17 cellular contexts compared by ENCODE assay signal in genomic region chr3:4889896-4890295, GRCh38.
DNase-seq lines count a peak whose midpoint lies in the region; ATAC-seq, FAIRE-seq and TF ChIP-seq lines count a peak whose summit lies in the region.
"Had no signal": no experiment of that assay in that cellular context is flagged by ENCODE, and none has a peak within 500 bp of the region (broad histone marks: within the 10 kb centered on the region; RNA-seq: fewer than 3 reads in every experiment).

No MANE protein-coding gene starts in this region.

- H4K20me1 ChIP-seq in DND-41 (ENCODE audit: insufficient read depth, low read length) (no peaks in the 10 kb centered on the region), astrocyte (ENCODE audit: insufficient read depth, low read length) (no peaks in the 10 kb centered on the region)

- peaks cover 3% of the 10 kb centered on the region for H3K27me3 Mint-ChIP-seq in astrocyte (ENCODE audit: low read depth, unreplicated experiment)

- H3K79me1 ChIP-seq in neuronal stem cell (ENCODE audit: low read depth, low read length), result no peaks in the 10 kb centered on the region

- no peak overlapping the region for H2AFZ ChIP-seq in DND-41 (ENCODE audit: low read depth, low read length)
- H2AFZ ChIP-seq in astrocyte (ENCODE audit: low read depth, low read length), result no peak overlapping the region
- no peak overlapping the region for H2AFZ ChIP-seq in neuronal stem cell (ENCODE audit: low read length)

- H4K8ac ChIP-seq in neuronal stem cell (ENCODE audit: low read depth, low read length), result no peak overlapping the region

- H3K4me3 Mint-ChIP-seq in astrocyte (ENCODE audit: unreplicated experiment), result no peak overlapping the region

- H2BK15ac ChIP-seq in neuronal stem cell (ENCODE audit: low read length), result no peak overlapping the region

- H3K4me3 ChIP-seq in DND-41 (ENCODE audit: low read depth in 1 of 2, low read length in 2 of 2) (no peak overlapping the region), astrocyte (ENCODE audit: insufficient read depth, low read depth, low read length) (no peak overlapping the region), left lung (no peak overlapping the region), neuronal stem cell (ENCODE audit: low read length in 2 of 2) (no peak overlapping the region), lower leg skin (ENCODE audit: low read depth, poor library complexity, severe bottlenecking) (no peak overlapping the region), A673 (ENCODE audit: low read depth, low read length, poor library complexity, severe bottlenecking) (no peak overlapping the region)
- H3K4me3 ChIP-seq: SJCRH30, thyroid gland had no signal

- WGBS in neuronal stem cell (ENCODE audit: extremely low coverage in 2 of 2, insufficient read length in 2 of 2, insufficient replicate concordance in 1 of 2), 2 donors, result no CpG with 5 or more reads among the region's 3 CpGs
- WGBS in lower leg skin, 2 donors, result 66 to 74% methylated on average over 3 of the region's 3 CpGs

- H3K9me3 ChIP-seq in DND-41 (ENCODE audit: insufficient read depth, low read length, severe bottlenecking) (no peaks in the 10 kb centered on the region), astrocyte (ENCODE audit: insufficient read depth, low read depth, low read length) (no peaks in the 10 kb centered on the region), left lung (no peaks in the 10 kb centered on the region), neuronal stem cell (replicated peaks in 1 of 2; ENCODE audit: control insufficient read depth in 2 of 2, insufficient read depth in 1 of 2, low read depth in 1 of 2, low read length in 2 of 2) (no peaks in the 10 kb centered on the region), A673 (ENCODE audit: low read depth, low read length, poor library complexity, severe bottlenecking) (no peaks in the 10 kb centered on the region)
- H3K9me3 ChIP-seq: neutrophil, SJCRH30, thyroid gland had no signal

- CTCF ChIA-PET in A673 (lab: Charles Lee), result no interaction called here

- H3K18ac ChIP-seq in neuronal stem cell (ENCODE audit: low read length), result no peak overlapping the region

- TF ChIP-seq POLR2A in lower leg skin (IDR thresholded peaks at IDR 0.05), result no peak

- FAIRE-seq in astrocyte (lab: Jason Lieb, UNC), result no peak

- no peaks in the 10 kb centered on the region for H3K27me3 ChIP-seq in DND-41 (ENCODE audit: insufficient read depth, low read length, poor library complexity)
- no peaks in the 10 kb centered on the region for H3K27me3 ChIP-seq in astrocyte (ENCODE audit: insufficient read depth, low read length)
- no peaks in the 10 kb centered on the region for H3K27me3 ChIP-seq in left lung
- H3K27me3 ChIP-seq in neuronal stem cell (ENCODE audit: control insufficient read depth in 3 of 3, insufficient read depth in 3 of 3, low read depth in 1 of 3, low read length in 3 of 3), result peaks cover 0 to under 1% (median 0%) of the 10 kb centered on the region in 3 experiments
- H3K27me3 ChIP-seq in A673 (replicated peaks; ENCODE audit: insufficient read depth, low read depth, low read length, poor library complexity), result no peaks in the 10 kb centered on the region
- H3K27me3 ChIP-seq: neutrophil, SJCRH30, thyroid gland had no signal

- no peak overlapping the region for H2BK5ac ChIP-seq in neuronal stem cell (ENCODE audit: low read length)

- no peak overlapping the region for H3K4me2 ChIP-seq in DND-41 (ENCODE audit: insufficient read depth, low read length)
- H3K4me2 ChIP-seq in astrocyte (ENCODE audit: low read length), result no peak overlapping the region
- no peak overlapping the region for H3K4me2 ChIP-seq in neuronal stem cell (ENCODE audit: insufficient read depth, low read length, poor library complexity, severe bottlenecking)

- H3K4me1 Mint-ChIP-seq in astrocyte (ENCODE audit: low read depth, unreplicated experiment), result peaks cover 15% of the 10 kb centered on the region

- TF ChIP-seq CTCF in DND-41 (IDR thresholded peaks at IDR 0.05; ENCODE audit: borderline replicate concordance, extremely low read depth, low read length, poor library complexity, severe bottlenecking), result no peak
- no peak for TF ChIP-seq CTCF in astrocyte (IDR thresholded peaks at IDR 0.05; ENCODE audit: insufficient read depth, low read depth, low read length)
- TF ChIP-seq CTCF in left lung (IDR thresholded peaks at IDR 0.05), result no peak
- no peak for TF ChIP-seq CTCF in lower leg skin (IDR thresholded peaks at IDR 0.05)
- no peak for TF ChIP-seq CTCF in A673 (conservative IDR thresholded peaks at IDR 0.05; ENCODE audit: low read depth, low read length)

- H3K27ac Mint-ChIP-seq in astrocyte (ENCODE audit: unreplicated experiment), result no peak overlapping the region

- H3K27ac ChIP-seq in DND-41 (ENCODE audit: low read length) (peak overlapping the region; percentile 67), astrocyte (ENCODE audit: low read depth, low read length) (no peak overlapping the region), left lung (peak overlapping the region in 1 of 2 donors; percentile 31), neuronal stem cell (replicated peaks; ENCODE audit: low read length) (no peak overlapping the region), A673 (ENCODE audit: low read depth, low read length, poor library complexity, severe bottlenecking) (no peak overlapping the region)
- H3K27ac ChIP-seq: neutrophil, SJCRH30, thyroid gland had no signal

- no peak overlapping the region for H2BK12ac ChIP-seq in neuronal stem cell (ENCODE audit: low read length)

- H3K9me3 Mint-ChIP-seq in astrocyte (ENCODE audit: unreplicated experiment), result no peaks in the 10 kb centered on the region

- no TSS peak for BruUV-seq in A673 (replicated peaks; lab: Mats Ljungman, UMichigan)

- ATAC-seq in DND-41 (ENCODE audit: insufficient read depth, low read depth), result no peak
- ATAC-seq in left lung, result peak; percentile 49
- ATAC-seq: right cardiac atrium had no signal

- no peak overlapping the region for H2AK5ac ChIP-seq in neuronal stem cell (ENCODE audit: low read depth, low read length)

- no peaks in the 10 kb centered on the region for H3K36me3 Mint-ChIP-seq in astrocyte (ENCODE audit: low read depth, unreplicated experiment)

- no peak for DNase-seq in DND-41
- peak; percentile 23 for DNase-seq in NCI-H226
- peak; percentile 51 for DNase-seq in astrocyte (ENCODE audit: low read depth)
- DNase-seq in left lung, result no peak
- no peak for DNase-seq in GM19240 (ENCODE audit: insufficient read length, low spot score)
- no peak for DNase-seq in neuronal stem cell (ENCODE audit: low spot score)
- no peak for DNase-seq in lower leg skin (ENCODE audit: low spot score in 2 of 2)
- no peak for DNase-seq in A673 (ENCODE audit: low spot score)
- DNase-seq: activated naive CD4-positive, alpha-beta T cell treated with anti-CD3 and anti-CD28 coated beads, Interleukin-2, amount 50 U/mL, for 16 hours; C1 segment of cervical spinal cord; mesendoderm; NCI-H187; right cardiac atrium; SJCRH30; stimulated activated CD4-positive, alpha-beta T cell treated with anti-CD3 and anti-CD28 coated beads, Interleukin-2, amount 100 ng/mL, for 24 hours; thyroid gland had no signal

- H4K91ac ChIP-seq in neuronal stem cell (ENCODE audit: low read depth, low read length, poor library complexity), result no peak overlapping the region

- POLR2A ChIA-PET in A673 (lab: Charles Lee; ENCODE audit: low non-redundant PET), result no interaction called here

- H3K14ac ChIP-seq in neuronal stem cell (ENCODE audit: low read length), result no peak overlapping the region

- no peak overlapping the region for H2BK120ac ChIP-seq in neuronal stem cell (ENCODE audit: low read depth, low read length)

- H3K4me1 ChIP-seq in DND-41 (ENCODE audit: insufficient read depth, low read length), result peaks cover 21% of the 10 kb centered on the region
- peaks cover 14% of the 10 kb centered on the region for H3K4me1 ChIP-seq in astrocyte (ENCODE audit: insufficient read depth, low read length)
- peaks cover 9 to 17% of the 10 kb centered on the region in 2 donors for H3K4me1 ChIP-seq in left lung
- H3K4me1 ChIP-seq in neuronal stem cell (ENCODE audit: control insufficient read depth in 2 of 2, insufficient read depth in 1 of 2, low read depth in 1 of 2, low read length in 2 of 2), result peaks cover 1 to 3% of the 10 kb centered on the region in 2 donors
- H3K4me1 ChIP-seq in A673 (ENCODE audit: insufficient read depth, low read length, poor library complexity, severe bottlenecking), result no peaks in the 10 kb centered on the region
- H3K4me1 ChIP-seq: SJCRH30 had no signal

- intact Hi-C loops in left lung (cut with DNase I) (no loop called here), lower leg skin (cut with DNase I; ENCODE audit: low total_unique reads) (no loop called here), A673 (cut with micrococcal nuclease; ENCODE audit: unreplicated experiment) (no loop called here)

- H3K79me2 ChIP-seq in DND-41 (ENCODE audit: insufficient read depth, low read length) (no peaks in the 10 kb centered on the region), astrocyte (ENCODE audit: insufficient read depth, low read length) (no peaks in the 10 kb centered on the region)

- no peak overlapping the region for H3K4ac ChIP-seq in neuronal stem cell (ENCODE audit: low read length)

- H3K9ac ChIP-seq in DND-41 (ENCODE audit: low read depth, low read length), result no peak overlapping the region
- no peak overlapping the region for H3K9ac ChIP-seq in astrocyte (ENCODE audit: low read length)
- no peak overlapping the region for H3K9ac ChIP-seq in neuronal stem cell (ENCODE audit: low read depth, low read length, poor library complexity)

- H3K36me3 ChIP-seq in DND-41 (ENCODE audit: insufficient read depth, low read length), result no peaks in the 10 kb centered on the region
- H3K36me3 ChIP-seq in astrocyte (ENCODE audit: insufficient read depth, low read length), result no peaks in the 10 kb centered on the region
- H3K36me3 ChIP-seq in left lung, result no peaks in the 10 kb centered on the region
- no peaks in the 10 kb centered on the region for H3K36me3 ChIP-seq in neuronal stem cell (replicated peaks in 1 of 2; ENCODE audit: control insufficient read depth in 2 of 2, insufficient read depth in 2 of 2, low read length in 2 of 2)
- no peaks in the 10 kb centered on the region for H3K36me3 ChIP-seq in A673 (ENCODE audit: insufficient read depth, low read length, poor library complexity, severe bottlenecking)
- H3K36me3 ChIP-seq: neutrophil, SJCRH30, thyroid gland had no signal

- no peak overlapping the region for H3K23ac ChIP-seq in neuronal stem cell (ENCODE audit: low read depth, low read length, poor library complexity)

Comparison
In these comparisons a context has a peak if more than half of its experiments do, and no peak if none do; other contexts are left out.
1. DNase-seq: peak in NCI-H226 (single experiment) and astrocyte (single experiment); none in DND-41 (single experiment), left lung (0 of 2), GM19240 (single experiment), neuronal stem cell (single experiment), lower leg skin (0 of 2) and A673 (single experiment).